ENCODE assay signal across 14 cellular contexts in the genomic region with DNA sequence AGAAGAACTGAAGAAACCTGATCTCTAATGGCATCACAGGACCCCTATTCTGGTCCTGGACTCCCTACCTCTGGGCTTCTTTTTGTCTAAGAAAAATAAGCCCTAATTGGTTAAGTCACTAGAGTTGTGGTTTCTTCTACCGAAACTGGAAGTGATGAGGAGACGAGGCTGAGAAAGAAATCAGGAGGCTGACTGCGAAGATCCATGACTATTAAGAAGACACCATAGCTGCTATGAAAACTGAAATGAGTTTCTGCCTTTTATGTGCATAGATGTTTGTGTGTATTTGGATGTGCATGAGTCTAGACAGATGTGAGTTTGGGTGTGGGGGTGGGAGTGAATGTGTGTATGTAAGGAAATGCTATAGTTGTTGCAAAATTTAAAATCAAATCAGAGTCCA.
DNase-seq lines count a peak whose midpoint lies in the region; ATAC-seq and TF ChIP-seq lines count a peak whose summit lies in the region.
"Had no signal": no experiment of that assay in that cellular context is flagged by ENCODE, and none has a peak within 500 bp of the region (broad histone marks: within the 10 kb centered on the region; RNA-seq: fewer than 3 reads in every experiment).

No MANE protein-coding gene starts in this region.

- peak overlapping the region; percentile 35 for H3K27ac Mint-ChIP-seq in activated T-cell treated with anti-CD3 and anti-CD28 coated beads, Interleukin-2, amount 50 U/mL, for 72 hours
- peak overlapping the region; percentile 83 for H3K27ac Mint-ChIP-seq in activated naive CD4-positive, alpha-beta T cell treated with anti-CD3 and anti-CD28 coated beads, Interleukin-2, amount 50 U/mL, for 24 hours
- H3K27ac Mint-ChIP-seq in stimulated activated naive CD8-positive, alpha-beta T cell treated with anti-CD3 and anti-CD28 coated beads, Interleukin-15, Interleukin-2, amounts not matched to agents 100 ng/mL and 50 ng/mL, for 24 hours, result peak overlapping the region; percentile 34
- H3K27ac Mint-ChIP-seq in MCF 10A (ENCODE audit: low read depth, unreplicated experiment), result no peak overlapping the region

- H3K4me3 ChIP-seq in hepatocyte, result no peak overlapping the region
- H3K4me3 ChIP-seq: pancreas had no signal

- 99% methylated on average over 3 of the region's 3 CpGs for WGBS in hepatocyte (ENCODE audit: low lambda C conversion rate, missing lambda C conversion rate)

- H3K36me3 Mint-ChIP-seq in activated T-cell treated with anti-CD3 and anti-CD28 coated beads, Interleukin-2, amount 50 U/mL, for 72 hours (ENCODE audit: insufficient read depth in 2 of 2), result peaks cover 24 to 46% of the 10 kb centered on the region in 2 donors
- peaks cover 29% of the 10 kb centered on the region for H3K36me3 Mint-ChIP-seq in activated naive CD4-positive, alpha-beta T cell treated with anti-CD3 and anti-CD28 coated beads, Interleukin-2, amount 50 U/mL, for 24 hours
- H3K36me3 Mint-ChIP-seq in stimulated activated naive CD8-positive, alpha-beta T cell treated with anti-CD3 and anti-CD28 coated beads, Interleukin-15, Interleukin-2, amounts not matched to agents 100 ng/mL and 50 ng/mL, for 24 hours (ENCODE audit: low read depth), result peaks cover 64% of the 10 kb centered on the region
- peaks cover 5% of the 10 kb centered on the region for H3K36me3 Mint-ChIP-seq in MCF 10A (ENCODE audit: insufficient read depth, unreplicated experiment)

- H3K27me3 Mint-ChIP-seq in activated T-cell treated with anti-CD3 and anti-CD28 coated beads, Interleukin-2, amount 50 U/mL, for 72 hours (ENCODE audit: low read depth), result no peaks in the 10 kb centered on the region
- H3K27me3 Mint-ChIP-seq in activated naive CD4-positive, alpha-beta T cell treated with anti-CD3 and anti-CD28 coated beads, Interleukin-2, amount 50 U/mL, for 24 hours, result no peaks in the 10 kb centered on the region
- H3K27me3 Mint-ChIP-seq in stimulated activated naive CD8-positive, alpha-beta T cell treated with anti-CD3 and anti-CD28 coated beads, Interleukin-15, Interleukin-2, amounts not matched to agents 100 ng/mL and 50 ng/mL, for 24 hours, result no peaks in the 10 kb centered on the region
- H3K27me3 Mint-ChIP-seq in MCF 10A (ENCODE audit: insufficient read depth, unreplicated experiment), result no peaks in the 10 kb centered on the region

- POLR2A ChIA-PET in MCF 10A (lab: Yijun Ruan, JAX), result interaction anchor here (1.5 to 1.8 kb wide), 2 partner anchors 12 to 15 kb away, joined by 3 to 4 read pairs; no protein-coding TSS in a partner anchor

- no peak for TF ChIP-seq CTCF in MCF 10A (IDR thresholded peaks at IDR 0.05; ENCODE audit: unreplicated experiment)
- no peak for TF ChIP-seq CTCF in hepatocyte (IDR thresholded peaks at IDR 0.05; ENCODE audit: poor library complexity)

- no peaks in the 10 kb centered on the region for H3K9me2 ChIP-seq in hepatocyte (replicated peaks; ENCODE audit: insufficient read depth)

- H3K4me1 Mint-ChIP-seq in activated T-cell treated with anti-CD3 and anti-CD28 coated beads, Interleukin-2, amount 50 U/mL, for 72 hours (ENCODE audit: low read depth), result peaks cover 56% of the 10 kb centered on the region
- peaks cover 45% of the 10 kb centered on the region for H3K4me1 Mint-ChIP-seq in activated naive CD4-positive, alpha-beta T cell treated with anti-CD3 and anti-CD28 coated beads, Interleukin-2, amount 50 U/mL, for 24 hours
- H3K4me1 Mint-ChIP-seq in stimulated activated naive CD8-positive, alpha-beta T cell treated with anti-CD3 and anti-CD28 coated beads, Interleukin-15, Interleukin-2, amounts not matched to agents 100 ng/mL and 50 ng/mL, for 24 hours (ENCODE audit: low read depth), result peaks cover 26% of the 10 kb centered on the region
- peaks cover 21% of the 10 kb centered on the region for H3K4me1 Mint-ChIP-seq in MCF 10A (ENCODE audit: insufficient read depth, unreplicated experiment)

- H3K4me1 ChIP-seq in hepatocyte (ENCODE audit: insufficient read depth), result peaks cover 18% of the 10 kb centered on the region

- H3K9me3 ChIP-seq in hepatocyte (ENCODE audit: low read depth), result no peaks in the 10 kb centered on the region
- H3K9me3 ChIP-seq: pancreas had no signal

- H3K27me3 ChIP-seq in hepatocyte, result no peaks in the 10 kb centered on the region
- H3K27me3 ChIP-seq: pancreas had no signal

- peak in 1 of 2 donors; percentile 6 for DNase-seq in activated T-cell treated with anti-CD3 and anti-CD28 coated beads, Interleukin-2, amount 50 U/mL, for 72 hours
- DNase-seq in activated T-cell treated with anti-CD3 and anti-CD28 coated beads, Interleukin-2, amount 50 U/mL, for 48 hours, result no peak
- peak; percentile 72 for DNase-seq in MV-4-11 (lab: John Stamatoyannopoulos, UW)
- no peak for DNase-seq in MCF 10A (ENCODE audit: unreplicated experiment)
- DNase-seq in hepatocyte (ENCODE audit: low spot score), result no peak
- DNase-seq in RKO (ENCODE audit: low spot score), result no peak
- DNase-seq: DMS53; effector CD8-positive, alpha-beta T cell; NCI-H1092 treated with DMSO at 0.1 percent for 48 hours; pancreas; stimulated activated CD4-positive, alpha-beta T cell treated with anti-CD3 and anti-CD28 coated beads, Interleukin-12 subunit alpha, Interleukin-12 subunit beta, amount 100 ng/mL, for 4 hours had no signal

- no TSS peak for BruUV-seq in MCF 10A (replicated peaks; lab: Mats Ljungman, UMichigan)

- H3K4me2 ChIP-seq in hepatocyte, result no peak overlapping the region

- H3K27ac ChIP-seq in hepatocyte, result no peak overlapping the region
- H3K27ac ChIP-seq: pancreas had no signal

- H3K9me3 Mint-ChIP-seq in activated T-cell treated with anti-CD3 and anti-CD28 coated beads, Interleukin-2, amount 50 U/mL, for 72 hours, result peaks cover 10 to 18% of the 10 kb centered on the region in 2 donors
- peaks cover 24% of the 10 kb centered on the region for H3K9me3 Mint-ChIP-seq in activated naive CD4-positive, alpha-beta T cell treated with anti-CD3 and anti-CD28 coated beads, Interleukin-2, amount 50 U/mL, for 24 hours
- peaks cover 29% of the 10 kb centered on the region for H3K9me3 Mint-ChIP-seq in stimulated activated naive CD8-positive, alpha-beta T cell treated with anti-CD3 and anti-CD28 coated beads, Interleukin-15, Interleukin-2, amounts not matched to agents 100 ng/mL and 50 ng/mL, for 24 hours
- H3K9me3 Mint-ChIP-seq in MCF 10A (ENCODE audit: unreplicated experiment), result peaks cover 8% of the 10 kb centered on the region

- H3K4me3 Mint-ChIP-seq in activated T-cell treated with anti-CD3 and anti-CD28 coated beads, Interleukin-2, amount 50 U/mL, for 72 hours, result peak overlapping the region; percentile 53 to 58
- H3K4me3 Mint-ChIP-seq in activated naive CD4-positive, alpha-beta T cell treated with anti-CD3 and anti-CD28 coated beads, Interleukin-2, amount 50 U/mL, for 24 hours, result peak overlapping the region; percentile 65
- H3K4me3 Mint-ChIP-seq in stimulated activated naive CD8-positive, alpha-beta T cell treated with anti-CD3 and anti-CD28 coated beads, Interleukin-15, Interleukin-2, amounts not matched to agents 100 ng/mL and 50 ng/mL, for 24 hours, result peak overlapping the region; percentile 29
- H3K4me3 Mint-ChIP-seq in MCF 10A (ENCODE audit: unreplicated experiment), result no peak overlapping the region

- intact Hi-C loops in MCF 10A (cut with micrococcal nuclease), result no loop called here

- no peaks in the 10 kb centered on the region for H3K36me3 ChIP-seq in hepatocyte (replicated peaks; ENCODE audit: insufficient read depth, low read depth)
- H3K36me3 ChIP-seq: pancreas had no signal

- ATAC-seq in activated T-cell treated with anti-CD3 and anti-CD28 coated beads, Interleukin-2, amount 50 U/mL, for 72 hours (replicated peaks in 1 of 2), result peak; percentile 63 to 68
- ATAC-seq: Panc1, pancreas had no signal

- no peaks in the 10 kb centered on the region for H4K20me1 ChIP-seq in hepatocyte (ENCODE audit: insufficient read depth, poor library complexity, severe bottlenecking)

- no peaks in the 10 kb centered on the region for H3K79me2 ChIP-seq in hepatocyte

- H2AFZ ChIP-seq in hepatocyte, result no peak overlapping the region

- CTCF ChIA-PET in MCF 10A (lab: Yijun Ruan, JAX), result no interaction called here
